Comparison of ENCODE assay signal across 1 cellular context in the genomic region with DNA sequence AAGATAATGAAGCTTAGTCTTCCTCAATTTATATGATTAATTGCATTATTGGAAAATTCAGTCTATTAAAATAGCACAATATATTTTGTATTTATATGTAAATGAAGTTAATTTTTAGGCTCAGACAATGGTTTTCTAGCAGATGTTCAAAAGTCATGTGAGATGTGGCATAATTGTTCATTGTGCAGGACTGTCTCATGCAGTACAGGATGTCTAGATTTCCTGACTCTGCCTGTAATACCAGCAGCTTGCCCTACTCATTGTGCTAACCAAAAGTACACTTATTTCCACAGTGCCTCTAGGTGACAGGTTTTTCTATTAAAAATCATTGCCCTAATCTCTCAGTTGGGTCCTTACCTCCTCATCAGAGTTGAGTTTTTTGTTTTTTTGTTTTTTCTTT.
TF ChIP-seq lines count a peak whose summit lies in the region.

No MANE protein-coding gene starts in this region.

TF ChIP-seq in GM12878, 131 proteins besides CTCF, POLR2A, EP300 and RAD21 (continued from another document):
- no peak for TF ChIP-seq ZBTB33 (IDR thresholded peaks at IDR 0.05)
- no peak for TF ChIP-seq KDM1A (IDR thresholded peaks at IDR 0.05; ENCODE audit: borderline replicate concordance)
